In genomic region chr14:94770251-94770749, GRCh38 we compare ENCODE assay signal across 8 cellular contexts. TPM values are rescaled to one million over a fixed set of nuclear protein-coding genes. Genes with fewer than 3 reads are reported as not detected.
DNase-seq lines count a peak whose midpoint lies in the region; ATAC-seq, FAIRE-seq and TF ChIP-seq lines count a peak whose summit lies in the region.

No MANE protein-coding gene starts in this region.

- H3K4me1 ChIP-seq in A673 (ENCODE audit: insufficient read depth, low read length, poor library complexity, severe bottlenecking) (peaks cover 7% of the 10 kb centered on the region), HEK293 (ENCODE audit: control insufficient read depth, insufficient read depth, low read length) (no peaks in the 10 kb centered on the region)

- intact Hi-C loops in A673 (cut with micrococcal nuclease; ENCODE audit: unreplicated experiment) = no loop called here
- intact Hi-C loops in dendritic cell treated with granulocyte-macrophage colony-stimulating factor and Interleukin-4, amounts not matched to agents 40 ng/mL and 50 ng/mL, for 4 days (cut with micrococcal nuclease) = no loop called here

- H3K9me3 Mint-ChIP-seq in dendritic cell treated with granulocyte-macrophage colony-stimulating factor and Interleukin-4, amounts not matched to agents 40 ng/mL and 50 ng/mL, for 4 days = peaks cover 1% of the 10 kb centered on the region
- no peaks in the 10 kb centered on the region for H3K9me3 Mint-ChIP-seq in naive thymus-derived CD8-positive, alpha-beta T cell

- TF ChIP-seq POLR2A in H54 (IDR thresholded peaks at IDR 0.05; ENCODE audit: low read depth, low read length) = no peak

- POLR2A ChIA-PET in A673 (lab: Charles Lee; ENCODE audit: low non-redundant PET) (interaction anchor here (0.6 kb wide), 1 partner anchor 10 kb away, joined by 3 read pairs; no protein-coding TSS in a partner anchor), HEK293 (lab: Yijun Ruan, JAX) (interaction anchor here (0.5 to 0.8 kb wide), 7 partner anchors 20 to 385 kb away, joined by 3 to 6 read pairs (median 4); no protein-coding TSS in a partner anchor)
- POLR2A ChIA-PET in naive thymus-derived CD8-positive, alpha-beta T cell (lab: Charles Lee) = no interaction called here

- no TSS peak for BruUV-seq in A673 (replicated peaks; lab: Mats Ljungman, UMichigan)

- in situ Hi-C loops in KBM-7 (cut with MboI; ENCODE audit: low pct_unique_long_range_greater_than_20kb, low sequenced_read_pairs) = no loop called here

- TF ChIP-seq CTCF in A673 (conservative IDR thresholded peaks at IDR 0.05; ENCODE audit: low read depth, low read length) (no peak), HEK293 (tag by site-specific recombination; IDR thresholded peaks at IDR 0.05) (no peak), GM20000 (IDR thresholded peaks at IDR 0.05; ENCODE audit: extremely low read depth, missing control alignments) (no peak)

- H3K27ac ChIP-seq in A673 (ENCODE audit: low read depth, low read length, poor library complexity, severe bottlenecking) (peak overlapping the region; percentile 70), HEK293 (ENCODE audit: extremely low read depth, low read depth, low read length) (no peak overlapping the region)

- no peaks in the 10 kb centered on the region for H3K9me3 ChIP-seq in A673 (ENCODE audit: low read depth, low read length, poor library complexity, severe bottlenecking)
- H3K9me3 ChIP-seq in HEK293 (ENCODE audit: control insufficient read depth, insufficient read depth, low read depth, low read length) = no peaks in the 10 kb centered on the region

- CTCF ChIA-PET in A673 (lab: Charles Lee) = interaction anchor here (0.6 to 0.7 kb wide), 2 partner anchors 59 to 152 kb away, joined by 3 to 4 read pairs; no protein-coding TSS in a partner anchor
- CTCF ChIA-PET in HEK293 (lab: Yijun Ruan, JAX) = no interaction called here

- peaks cover 21% of the 10 kb centered on the region for H3K27me3 ChIP-seq in A673 (replicated peaks; ENCODE audit: insufficient read depth, low read depth, low read length, poor library complexity)

- H3K36me3 Mint-ChIP-seq in dendritic cell treated with granulocyte-macrophage colony-stimulating factor and Interleukin-4, amounts not matched to agents 40 ng/mL and 50 ng/mL, for 4 days (ENCODE audit: low read depth) = no peaks in the 10 kb centered on the region
- peaks cover 0 to 2% (median 2%) of the 10 kb centered on the region in 3 donors for H3K36me3 Mint-ChIP-seq in naive thymus-derived CD8-positive, alpha-beta T cell

- no peak overlapping the region for H3K27ac Mint-ChIP-seq in dendritic cell treated with granulocyte-macrophage colony-stimulating factor and Interleukin-4, amounts not matched to agents 40 ng/mL and 50 ng/mL, for 4 days
- H3K27ac Mint-ChIP-seq in naive thymus-derived CD8-positive, alpha-beta T cell = peak overlapping the region in 1 of 10 donors; percentile 33

- H3K36me3 ChIP-seq in A673 (ENCODE audit: insufficient read depth, low read length, poor library complexity, severe bottlenecking) = no peaks in the 10 kb centered on the region
- peaks cover 0 to 16% of the 10 kb centered on the region in 2 experiments; a peak in 1 of 3 replicates for H3K36me3 ChIP-seq in HEK293 (ENCODE audit: control insufficient read depth in 2 of 2, insufficient read depth in 1 of 2, low read length in 2 of 2)

- DNase-seq in A673 (ENCODE audit: low spot score) (peak; percentile 61), GM20000 (ENCODE audit: low spot score) (no peak), H54 (ENCODE audit: insufficient read length, low spot score) (no peak), KBM-7 (no peak)
- no peak for DNase-seq in naive thymus-derived CD8-positive, alpha-beta T cell

- FAIRE-seq in H54 (lab: Jason Lieb, UNC) = no peak

- ATAC-seq in naive thymus-derived CD8-positive, alpha-beta T cell = no peak
- ATAC-seq in HG02759 (IDR thresholded peaks at IDR 0.05; ENCODE audit: unreplicated experiment) = no peak

- peaks cover 25% of the 10 kb centered on the region for H3K4me1 Mint-ChIP-seq in dendritic cell treated with granulocyte-macrophage colony-stimulating factor and Interleukin-4, amounts not matched to agents 40 ng/mL and 50 ng/mL, for 4 days (ENCODE audit: low read depth)
- peaks cover 4 to 20% (median 18%) of the 10 kb centered on the region in 4 donors for H3K4me1 Mint-ChIP-seq in naive thymus-derived CD8-positive, alpha-beta T cell

- peaks cover 91% of the 10 kb centered on the region for H3K27me3 Mint-ChIP-seq in dendritic cell treated with granulocyte-macrophage colony-stimulating factor and Interleukin-4, amounts not matched to agents 40 ng/mL and 50 ng/mL, for 4 days
- peaks cover 43 to 93% (median 70%) of the 10 kb centered on the region in 5 donors for H3K27me3 Mint-ChIP-seq in naive thymus-derived CD8-positive, alpha-beta T cell

- peak overlapping the region; percentile 59 for H3K4me3 Mint-ChIP-seq in dendritic cell treated with granulocyte-macrophage colony-stimulating factor and Interleukin-4, amounts not matched to agents 40 ng/mL and 50 ng/mL, for 4 days
- peak overlapping the region in 8 of 10 donors; percentile 45 to 75 (median 67) for H3K4me3 Mint-ChIP-seq in naive thymus-derived CD8-positive, alpha-beta T cell

- H3K4me3 ChIP-seq in A673 (ENCODE audit: low read depth, low read length, poor library complexity, severe bottlenecking) (peak overlapping the region; percentile 58), HEK293 (ENCODE audit: low read depth, low read length) (peak overlapping the region; percentile 65)

TF ChIP-seq in HEK293, 187 proteins besides CTCF, POLR2A, EP300 and RAD21 (continues in another document):
- no peak for TF ChIP-seq ZNF449 (tag by site-specific recombination; IDR thresholded peaks at IDR 0.05)
- TF ChIP-seq ZBTB7A (tag by site-specific recombination; IDR thresholded peaks at IDR 0.05; ENCODE audit: low read depth) = no peak
- TF ChIP-seq, protein P1, sequence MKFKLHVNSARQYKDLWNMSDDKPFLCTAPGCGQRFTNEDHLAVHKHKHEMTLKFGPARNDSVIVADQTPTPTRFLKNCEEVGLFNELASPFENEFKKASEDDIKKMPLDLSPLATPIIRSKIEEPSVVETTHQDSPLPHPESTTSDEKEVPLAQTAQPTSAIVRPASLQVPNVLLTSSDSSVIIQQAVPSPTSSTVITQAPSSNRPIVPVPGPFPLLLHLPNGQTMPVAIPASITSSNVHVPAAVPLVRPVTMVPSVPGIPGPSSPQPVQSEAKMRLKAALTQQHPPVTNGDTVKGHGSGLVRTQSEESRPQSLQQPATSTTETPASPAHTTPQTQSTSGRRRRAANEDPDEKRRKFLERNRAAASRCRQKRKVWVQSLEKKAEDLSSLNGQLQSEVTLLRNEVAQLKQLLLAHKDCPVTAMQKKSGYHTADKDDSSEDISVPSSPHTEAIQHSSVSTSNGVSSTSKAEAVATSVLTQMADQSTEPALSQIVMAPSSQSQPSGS (tag by site-specific recombination; IDR thresholded peaks at IDR 0.05; ENCODE audit: low read depth) = peak; percentile 50; the same call in 1 of the 2 replicates
- TF ChIP-seq, protein P2, sequence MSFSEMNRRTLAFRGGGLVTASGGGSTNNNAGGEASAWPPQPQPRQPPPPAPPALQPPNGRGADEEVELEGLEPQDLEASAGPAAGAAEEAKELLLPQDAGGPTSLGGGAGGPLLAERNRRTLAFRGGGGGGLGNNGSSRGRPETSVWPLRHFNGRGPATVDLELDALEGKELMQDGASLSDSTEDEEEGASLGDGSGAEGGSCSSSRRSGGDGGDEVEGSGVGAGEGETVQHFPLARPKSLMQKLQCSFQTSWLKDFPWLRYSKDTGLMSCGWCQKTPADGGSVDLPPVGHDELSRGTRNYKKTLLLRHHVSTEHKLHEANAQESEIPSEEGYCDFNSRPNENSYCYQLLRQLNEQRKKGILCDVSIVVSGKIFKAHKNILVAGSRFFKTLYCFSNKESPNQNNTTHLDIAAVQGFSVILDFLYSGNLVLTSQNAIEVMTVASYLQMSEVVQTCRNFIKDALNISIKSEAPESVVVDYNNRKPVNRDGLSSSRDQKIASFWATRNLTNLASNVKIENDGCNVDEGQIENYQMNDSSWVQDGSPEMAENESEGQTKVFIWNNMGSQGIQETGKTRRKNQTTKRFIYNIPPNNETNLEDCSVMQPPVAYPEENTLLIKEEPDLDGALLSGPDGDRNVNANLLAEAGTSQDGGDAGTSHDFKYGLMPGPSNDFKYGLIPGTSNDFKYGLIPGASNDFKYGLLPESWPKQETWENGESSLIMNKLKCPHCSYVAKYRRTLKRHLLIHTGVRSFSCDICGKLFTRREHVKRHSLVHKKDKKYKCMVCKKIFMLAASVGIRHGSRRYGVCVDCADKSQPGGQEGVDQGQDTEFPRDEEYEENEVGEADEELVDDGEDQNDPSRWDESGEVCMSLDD (tag by site-specific recombination; IDR thresholded peaks at IDR 0.05) = no peak
- TF ChIP-seq ZNF777 (tag by site-specific recombination; IDR thresholded peaks at IDR 0.05; ENCODE audit: borderline replicate concordance) = no peak

RNA-seq across cellular contexts. Expression of gene GSC, which starts 0.4 kb away (rescaled TPM):
- total RNA-seq in A673 (2021) = 4.2 and 5.2 TPM in 2 replicates
- total RNA-seq in naive thymus-derived CD8-positive, alpha-beta T cell = not detected
- polyA plus RNA-seq in naive thymus-derived CD8-positive, alpha-beta T cell = not detected
